15 cellular contexts compared by ENCODE assay signal in the genomic region with DNA sequence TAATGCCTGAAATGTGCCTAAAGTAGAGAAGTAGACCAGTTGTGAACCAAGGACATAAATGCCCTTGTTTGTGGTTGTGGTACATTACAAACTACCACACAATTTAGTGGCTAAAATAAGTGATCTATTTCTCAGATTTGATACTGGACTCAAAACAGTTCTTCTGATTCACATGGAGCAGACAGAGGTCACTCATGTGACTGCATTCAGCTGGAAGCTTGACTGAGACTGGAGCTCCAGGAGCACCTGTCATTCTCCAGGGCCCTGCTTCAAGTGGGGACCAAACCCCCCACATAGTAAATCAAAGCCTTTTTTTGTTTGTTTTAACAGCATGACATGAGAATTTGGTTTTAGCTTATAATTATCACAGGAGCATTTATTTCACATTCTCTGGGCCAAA.
"Had no signal": no experiment of that assay in that cellular context is flagged by ENCODE, and none has a peak within 500 bp of the region (broad histone marks: within the 10 kb centered on the region; RNA-seq: fewer than 3 reads in every experiment).

No MANE protein-coding gene starts in this region.

- H3K36me3 ChIP-seq: spleen, thoracic aorta, vagina, WERI-Rb-1 had no signal

- H3K9me3 ChIP-seq: thoracic aorta, vagina had no signal

- H3K27ac ChIP-seq: spleen, thoracic aorta, vagina, WERI-Rb-1 had no signal

- DNase-seq: activated CD4-positive, alpha-beta T cell treated with anti-CD3 and anti-CD28 coated beads, Interleukin-2, amount 10 ng/mL, durations not matched to agents 7 days and 5 days; activated CD4-positive, CD25-positive, alpha-beta regulatory T cell treated with anti-CD3 and anti-CD28 coated beads, Interleukin-2, amount 50 U/mL, for 72 hours; activated CD8-positive, alpha-beta T cell treated with anti-CD3 and anti-CD28 coated beads, Interleukin-2, amount 10 ng/mL, durations not matched to agents 7 days and 5 days; activated gamma-delta T cell; aorta; immature natural killer cell; occipital lobe; posterior cingulate gyrus; spleen; stimulated activated CD4-positive, alpha-beta T cell treated with anti-CD3 and anti-CD28 coated beads, Interleukin-4, amount 100 ng/mL, for 1 hour; stimulated activated naive CD4-positive, alpha-beta T cell; T-helper 1 cell; WERI-Rb-1 had no signal

- ATAC-seq: activated CD8-positive, alpha-beta T cell treated with anti-CD3 and anti-CD28 coated beads, Interleukin-2, amount 10 ng/mL, durations not matched to agents 7 days and 5 days had no signal

- H3K27me3 ChIP-seq: spleen, vagina had no signal

- H3K4me3 ChIP-seq: spleen, thoracic aorta, vagina had no signal

- H3K4me1 ChIP-seq: spleen, vagina had no signal
